ENCODE assay signal across 16 cellular contexts in the genomic region with DNA sequence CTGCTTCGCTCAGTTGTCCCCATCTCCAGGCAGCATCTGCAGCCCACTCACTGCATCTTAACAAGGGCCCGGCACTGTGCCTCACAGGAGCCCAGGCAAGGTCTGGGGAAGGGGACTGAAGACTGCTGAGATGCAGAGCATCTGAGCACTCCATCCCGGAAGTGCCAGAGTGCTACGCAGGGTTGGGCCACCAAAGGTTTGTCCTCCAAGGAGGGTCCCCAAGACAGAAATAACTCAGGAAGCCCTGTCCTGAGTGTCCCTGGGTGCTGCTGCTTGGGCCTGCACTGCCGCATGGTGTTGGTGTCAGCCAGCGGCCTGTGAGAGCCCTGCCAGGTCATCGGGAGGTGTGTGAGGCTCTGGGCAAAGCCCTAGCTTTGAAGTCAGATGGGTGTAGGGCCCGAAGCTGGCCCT.
"Had no signal": no experiment of that assay in that cellular context is flagged by ENCODE, and none has a peak within 500 bp of the region (broad histone marks: within the 10 kb centered on the region; RNA-seq: fewer than 3 reads in every experiment).

No MANE protein-coding gene starts in this region.

- H3K27me3 ChIP-seq: body of pancreas, stomach, upper lobe of left lung had no signal

- DNase-seq: activated CD4-positive, alpha-beta T cell treated with anti-CD3 and anti-CD28 coated beads for 48 hours; activated CD8-positive, alpha-beta T cell treated with anti-CD3 and anti-CD28 coated beads, Interleukin-2, amount 10 ng/mL, durations not matched to agents 7 days and 5 days; activated naive CD4-positive, alpha-beta T cell treated with Interleukin-2 at 50 U/mL for 16 hours; body of pancreas; caudate nucleus; effector memory CD8-positive, alpha-beta T cell; foreskin fibroblast; nucleus accumbens; small intestine; stimulated activated CD4-positive, alpha-beta T cell treated with anti-CD3 and anti-CD28 coated beads, Interleukin-4, amount 100 ng/mL, for 24 hours; stomach had no signal

- H3K36me3 ChIP-seq: stomach, upper lobe of left lung had no signal

- H3K4me3 ChIP-seq: body of pancreas, SK-N-MC, stomach, upper lobe of left lung had no signal

- ATAC-seq: activated CD8-positive, alpha-beta T cell treated with anti-CD3 and anti-CD28 coated beads, Interleukin-2, amount 10 ng/mL, durations not matched to agents 7 days and 5 days; body of pancreas; effector memory CD8-positive, alpha-beta T cell; natural killer cell treated with Interleukin-12 subunit alpha and Interleukin-12 subunit beta and Interleukin-15 and Interleukin-18, amount 100 ng/mL, for 72 hours; stimulated activated effector memory CD8-positive, alpha-beta T cell treated with anti-CD3 and anti-CD28 coated beads, Interleukin-12 subunit alpha, Interleukin-12 subunit beta, amount 100 ng/mL, for 72 hours; WTC11 had no signal

- H3K9me3 ChIP-seq: body of pancreas, upper lobe of left lung had no signal

- H3K27ac ChIP-seq: body of pancreas, SK-N-MC, stomach, upper lobe of left lung had no signal
